In genomic region chr1:53083636-53084588, GRCh38 we compare ENCODE assay signal across 20 cellular contexts. TPM values are rescaled to one million over a fixed set of nuclear protein-coding genes. Genes with fewer than 3 reads are reported as not detected.
A peak's percentile ranks its signal among the peaks of the same experiment; 100 is the strongest.
DNase-seq lines count a peak whose midpoint lies in the region; ATAC-seq and TF ChIP-seq lines count a peak whose summit lies in the region.
"Had no signal": no experiment of that assay in that cellular context is flagged by ENCODE, and none has a peak within 500 bp of the region (broad histone marks: within the 10 kb centered on the region; RNA-seq: fewer than 3 reads in every experiment).

No MANE protein-coding gene starts in this region.

- H3K36me3 Mint-ChIP-seq in chondrocyte (ENCODE audit: low read depth) (peaks cover 7% of the 10 kb centered on the region), natural killer cell (no peaks in the 10 kb centered on the region)
- H3K36me3 Mint-ChIP-seq: CD14-positive monocyte had no signal

- H3K9me3 ChIP-seq in vagina, result no peaks in the 10 kb centered on the region
- H3K9me3 ChIP-seq: A549 had no signal

- TF ChIP-seq CTCF in chondrocyte (IDR thresholded peaks at IDR 0.05), result no peak
- TF ChIP-seq CTCF in natural killer cell (IDR thresholded peaks at IDR 0.05), result no peak
- TF ChIP-seq CTCF in vagina (IDR thresholded peaks at IDR 0.05), result no peak

- no peak for TF ChIP-seq POLR2A in vagina (IDR thresholded peaks at IDR 0.05)

- peaks cover 0 to 14% of the 10 kb centered on the region in 2 donors for H3K36me3 ChIP-seq in vagina

- H3K4me3 Mint-ChIP-seq in stimulated activated naive CD8-positive, alpha-beta T cell treated with anti-CD3 and anti-CD28 coated beads, Interleukin-15, amount 100 ng/mL, for 72 hours, result no peak overlapping the region
- H3K4me3 Mint-ChIP-seq in chondrocyte (ENCODE audit: unreplicated experiment) (no peak overlapping the region), natural killer cell (peak overlapping the region; percentile 71)
- H3K4me3 Mint-ChIP-seq: CD14-positive monocyte had no signal

- no peaks in the 10 kb centered on the region for H3K27me3 Mint-ChIP-seq in stimulated activated naive CD8-positive, alpha-beta T cell treated with anti-CD3 and anti-CD28 coated beads, Interleukin-15, amount 100 ng/mL, for 72 hours
- H3K27me3 Mint-ChIP-seq in chondrocyte (ENCODE audit: low read depth) (no peaks in the 10 kb centered on the region), natural killer cell (ENCODE audit: low read depth in 2 of 2) (no peaks in the 10 kb centered on the region)

- H3K27ac ChIP-seq in vagina (peak overlapping the region; percentile 13), substantia nigra (ENCODE audit: low read depth, low read length, poor library complexity, severe bottlenecking) (no peak overlapping the region)
- H3K27ac ChIP-seq: HL-60, PC-9 had no signal

- H3K27ac Mint-ChIP-seq in stimulated activated naive CD8-positive, alpha-beta T cell treated with anti-CD3 and anti-CD28 coated beads, Interleukin-15, amount 100 ng/mL, for 72 hours, result peak overlapping the region; percentile 12 to 42
- H3K27ac Mint-ChIP-seq in chondrocyte (ENCODE audit: unreplicated experiment), result peak overlapping the region; percentile 9
- H3K27ac Mint-ChIP-seq in natural killer cell, result peak overlapping the region; percentile 30 to 59

- H3K4me1 ChIP-seq in vagina, result no peaks in the 10 kb centered on the region

- no peaks in the 10 kb centered on the region for H3K4me1 Mint-ChIP-seq in stimulated activated naive CD8-positive, alpha-beta T cell treated with anti-CD3 and anti-CD28 coated beads, Interleukin-15, amount 100 ng/mL, for 72 hours
- peaks cover 5% of the 10 kb centered on the region for H3K4me1 Mint-ChIP-seq in chondrocyte (ENCODE audit: low read depth)
- H3K4me1 Mint-ChIP-seq in natural killer cell, result peaks cover 24 to 27% of the 10 kb centered on the region in 2 donors
- H3K4me1 Mint-ChIP-seq: CD14-positive monocyte had no signal

- intact Hi-C loops in natural killer cell (cut with micrococcal nuclease) (no loop called here), vagina (cut with DNase I) (no loop called here)

- ATAC-seq in stimulated activated naive CD8-positive, alpha-beta T cell treated with anti-CD3 and anti-CD28 coated beads, Interleukin-15, amount 100 ng/mL, for 72 hours, result no peak
- no peak for ATAC-seq in stimulated activated naive CD8-positive, alpha-beta T cell treated with anti-CD3 and anti-CD28 coated beads, Interleukin-15, Interleukin-2, amounts not matched to agents 100 U/mL and 50 U/mL, for 24 hours
- ATAC-seq in natural killer cell, result no peak
- ATAC-seq: A549 had no signal

- no peak overlapping the region for H3K4me3 ChIP-seq in vagina
- H3K4me3 ChIP-seq: A549, PC-9 had no signal

- no peaks in the 10 kb centered on the region for H3K9me3 Mint-ChIP-seq in stimulated activated naive CD8-positive, alpha-beta T cell treated with anti-CD3 and anti-CD28 coated beads, Interleukin-15, amount 100 ng/mL, for 72 hours
- H3K9me3 Mint-ChIP-seq in chondrocyte (ENCODE audit: low read depth) (no peaks in the 10 kb centered on the region), natural killer cell (no peaks in the 10 kb centered on the region)
- H3K9me3 Mint-ChIP-seq: CD14-positive monocyte had no signal

- no peaks in the 10 kb centered on the region for H3K27me3 ChIP-seq in vagina

- no peak for DNase-seq in stimulated activated naive CD8-positive, alpha-beta T cell treated with anti-CD3 and anti-CD28 coated beads, Interleukin-15, amount 100 ng/mL, for 72 hours
- DNase-seq in stimulated activated naive CD8-positive, alpha-beta T cell treated with anti-CD3 and anti-CD28 coated beads, Interleukin-15, Interleukin-2, amounts not matched to agents 100 U/mL and 50 U/mL, for 24 hours, result no peak
- no peak for DNase-seq in chondrocyte (ENCODE audit: low spot score)
- no peak for DNase-seq in natural killer cell
- no peak for DNase-seq in vagina (ENCODE audit: extremely low spot score in 2 of 2)
- no peak for DNase-seq in substantia nigra (lab: John Stamatoyannopoulos, UW)
- no peak for DNase-seq in NCI-H1436 (lab: John Stamatoyannopoulos, UW)
- no peak for DNase-seq in NCI-H446 (lab: John Stamatoyannopoulos, UW)
- DNase-seq: GF-D8, GOT3, NCI-H1417 treated with DMSO at 0.1 percent for 48 hours, NCI-H2029, NCI-H2171 treated with DMSO at 0.1 percent for 48 hours, NCI-H774, PC-9 had no signal

RNA-seq across cellular contexts. Expression of gene PODN, which starts 21.9 kb away (rescaled TPM):
- total RNA-seq in chondrocyte (4.1 to 9.3 TPM (median 9.2 TPM) in 3 replicates), natural killer cell (10 to 100 TPM in 2 of 3 donors, 1 to 10 TPM in 1; 8.8 to 13.2 (median 11.2) TPM), vagina (207 TPM)
- total RNA-seq: Daoy, NCI-H460, PC-9 had no signal

RNA-seq across cellular contexts. Expression of gene SLC1A7, which starts 58.5 kb away (rescaled TPM):
- total RNA-seq in chondrocyte (not detected in 3 replicates), natural killer cell (10 to 100 TPM; 16.0 to 23.9 (median 20.5) TPM), vagina (not detected)
- total RNA-seq: Daoy, NCI-H460, PC-9 had no signal

Comparison
In these comparisons a context has a peak if more than half of its experiments do, and no peak if none do; other contexts are left out.
1. RNA of gene PODN, which starts 21.9 kb away (total RNA-seq): 207 TPM in vagina (single experiment); 8.8 to 13.2 TPM in natural killer cell and 4.1 to 9.3 TPM in chondrocyte; every median in the first group is over 10 times any median in the second.
2. RNA of gene SLC1A7, which starts 58.5 kb away (total RNA-seq): 16.0 to 23.9 TPM in natural killer cell; not detected in chondrocyte and not detected in vagina (single experiment); every median in the first group is over 10 times any median in the second.
3. Peak in every context shown above with its lines, with median percentiles within 50 percentile points of each other: H3K27ac Mint-ChIP-seq.